27 cellular contexts compared by ENCODE assay signal in genomic region chr5:11289208-11289607, GRCh38.
"Had no signal": no experiment of that assay in that cellular context is flagged by ENCODE, and none has a peak within 500 bp of the region (broad histone marks: within the 10 kb centered on the region; RNA-seq: fewer than 3 reads in every experiment).

No MANE protein-coding gene starts in this region.

- H3K4me1 ChIP-seq: gastrocnemius medialis, thyroid gland, upper lobe of right lung, uterus had no signal

- H3K27ac ChIP-seq: epithelial cell of prostate, gastrocnemius medialis, neutrophil, pancreas, right lobe of liver, thyroid gland, upper lobe of right lung, uterus had no signal

- ATAC-seq: esophagus mucosa; gastrocnemius medialis; left colon; mucosa of descending colon; pancreas; right lobe of liver; stimulated activated naive CD8-positive, alpha-beta T cell treated with anti-CD3 and anti-CD28 coated beads, Interleukin-15, amount 100 ng/mL, for 72 hours; upper lobe of right lung had no signal

- H3K4me3 Mint-ChIP-seq: endodermal cell; mesothelial cell of epicardium; naive B cell; natural killer cell treated with Interleukin-12 subunit alpha and Interleukin-12 subunit beta and Interleukin-15 and Interleukin-18, amount 100 ng/mL, for 72 hours; neural crest cell; stimulated activated naive CD8-positive, alpha-beta T cell treated with anti-CD3 and anti-CD28 coated beads, Interleukin-15, amount 100 ng/mL, for 72 hours had no signal

- H3K27me3 ChIP-seq: gastrocnemius medialis, neutrophil, pancreas, right lobe of liver, thyroid gland, upper lobe of right lung, uterus had no signal

- H3K36me3 Mint-ChIP-seq: naive B cell; natural killer cell treated with Interleukin-12 subunit alpha and Interleukin-12 subunit beta and Interleukin-15 and Interleukin-18, amount 100 ng/mL, for 72 hours had no signal

- DNase-seq: effector CD8-positive, alpha-beta T cell; foreskin fibroblast; gastrocnemius medialis; islet precursor cell; kidney glomerular epithelial cell; left colon; mesenchymal stem cell; mucosa of descending colon; naive B cell; pancreas; right lobe of liver; small intestine; stimulated activated CD4-positive, alpha-beta T cell treated with anti-CD3 and anti-CD28 coated beads, Interleukin-1b, Interleukin-23, amount 100 ng/mL, for 48 hours; stimulated activated CD4-positive, alpha-beta T cell treated with anti-CD3 and anti-CD28 coated beads, Interleukin-4, amount 100 ng/mL, for 1 hour; stimulated activated CD8-positive, alpha-beta memory T cell treated with anti-CD3 and anti-CD28 coated beads, Interleukin-4, amount 100 ng/mL, for 48 hours; stimulated activated naive CD4-positive, alpha-beta T cell; stimulated activated naive CD8-positive, alpha-beta T cell treated with anti-CD3 and anti-CD28 coated beads, Interleukin-15, amount 100 ng/mL, for 72 hours; thyroid gland; upper lobe of right lung; uterus had no signal

- H3K9me3 Mint-ChIP-seq: natural killer cell treated with Interleukin-12 subunit alpha and Interleukin-12 subunit beta and Interleukin-15 and Interleukin-18, amount 100 ng/mL, for 72 hours; stimulated activated naive CD8-positive, alpha-beta T cell treated with anti-CD3 and anti-CD28 coated beads, Interleukin-15, amount 100 ng/mL, for 72 hours had no signal

- H3K36me3 ChIP-seq: gastrocnemius medialis, neutrophil, pancreas, right lobe of liver, thyroid gland, upper lobe of right lung, uterus had no signal

- H3K9me3 ChIP-seq: gastrocnemius medialis, mucosa of descending colon, neutrophil, pancreas, right lobe of liver, thyroid gland, upper lobe of right lung, uterus had no signal

- H3K27ac Mint-ChIP-seq: endodermal cell; mesothelial cell of epicardium; natural killer cell treated with Interleukin-12 subunit alpha and Interleukin-12 subunit beta and Interleukin-15 and Interleukin-18, amount 100 ng/mL, for 72 hours; stimulated activated naive CD8-positive, alpha-beta T cell treated with anti-CD3 and anti-CD28 coated beads, Interleukin-15, amount 100 ng/mL, for 72 hours had no signal

- H3K4me1 Mint-ChIP-seq: mesothelial cell of epicardium; naive B cell; stimulated activated naive CD8-positive, alpha-beta T cell treated with anti-CD3 and anti-CD28 coated beads, Interleukin-15, amount 100 ng/mL, for 72 hours had no signal

- H3K4me3 ChIP-seq: gastrocnemius medialis, mucosa of descending colon, pancreas, right lobe of liver, thyroid gland, upper lobe of right lung, uterus had no signal
